1 cellular context compared by ENCODE assay signal in genomic region chr10:81146436-81146835, GRCh38.
TF ChIP-seq lines count a peak whose summit lies in the region.

No MANE protein-coding gene starts in this region.

TF ChIP-seq in H1, 55 proteins besides CTCF, POLR2A, EP300 and RAD21:
- TF ChIP-seq SAP30 (IDR thresholded peaks at IDR 0.05; ENCODE audit: insufficient read depth, insufficient replicate concordance, low read length) (no peak), ATF3 (IDR thresholded peaks at IDR 0.05; ENCODE audit: insufficient read depth, low read depth, low read length) (no peak)
